Comparison of ENCODE assay signal across 1 cellular context in the genomic region with DNA sequence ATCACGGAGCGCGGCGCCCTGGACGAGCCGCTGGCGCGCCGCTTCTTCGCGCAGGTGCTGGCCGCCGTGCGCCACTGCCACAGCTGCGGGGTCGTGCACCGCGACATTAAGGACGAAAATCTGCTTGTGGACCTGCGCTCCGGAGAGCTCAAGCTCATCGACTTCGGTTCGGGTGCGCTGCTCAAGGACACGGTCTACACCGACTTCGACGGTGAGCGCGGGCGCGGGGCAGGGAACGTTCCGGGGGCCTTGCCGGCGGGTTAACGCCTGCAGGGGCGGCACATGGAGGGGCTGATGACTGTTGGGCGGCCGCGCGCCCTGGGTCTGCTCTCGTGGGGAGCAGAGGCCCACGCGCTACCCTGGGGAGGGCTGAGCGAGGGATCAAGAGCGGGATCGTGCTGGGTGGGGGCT.
TF ChIP-seq lines count a peak whose summit lies in the region.

No MANE protein-coding gene starts in this region.

TF ChIP-seq in HEK293, 187 proteins besides CTCF, POLR2A, EP300 and RAD21 (continued from another document and continues in another):
- TF ChIP-seq, protein P1, sequence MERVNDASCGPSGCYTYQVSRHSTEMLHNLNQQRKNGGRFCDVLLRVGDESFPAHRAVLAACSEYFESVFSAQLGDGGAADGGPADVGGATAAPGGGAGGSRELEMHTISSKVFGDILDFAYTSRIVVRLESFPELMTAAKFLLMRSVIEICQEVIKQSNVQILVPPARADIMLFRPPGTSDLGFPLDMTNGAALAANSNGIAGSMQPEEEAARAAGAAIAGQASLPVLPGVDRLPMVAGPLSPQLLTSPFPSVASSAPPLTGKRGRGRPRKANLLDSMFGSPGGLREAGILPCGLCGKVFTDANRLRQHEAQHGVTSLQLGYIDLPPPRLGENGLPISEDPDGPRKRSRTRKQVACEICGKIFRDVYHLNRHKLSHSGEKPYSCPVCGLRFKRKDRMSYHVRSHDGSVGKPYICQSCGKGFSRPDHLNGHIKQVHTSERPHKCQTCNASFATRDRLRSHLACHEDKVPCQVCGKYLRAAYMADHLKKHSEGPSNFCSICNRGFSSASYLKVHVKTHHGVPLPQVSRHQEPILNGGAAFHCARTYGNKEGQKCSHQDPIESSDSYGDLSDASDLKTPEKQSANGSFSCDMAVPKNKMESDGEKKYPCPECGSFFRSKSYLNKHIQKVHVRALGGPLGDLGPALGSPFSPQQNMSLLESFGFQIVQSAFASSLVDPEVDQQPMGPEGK (tag by site-specific recombination; IDR thresholded peaks at IDR 0.05): peak; percentile 78
- TF ChIP-seq ZFP69B (tag by site-specific recombination; IDR thresholded peaks at IDR 0.05): no peak
- TF ChIP-seq ZNF585B (tag by site-specific recombination; IDR thresholded peaks at IDR 0.05): no peak
- no peak for TF ChIP-seq ZNF239 (tag by site-specific recombination; IDR thresholded peaks at IDR 0.05)
- no peak; the same call in 1 of the 2 replicates for TF ChIP-seq OSR2 (tag by site-specific recombination; IDR thresholded peaks at IDR 0.05)
- TF ChIP-seq, protein P2, sequence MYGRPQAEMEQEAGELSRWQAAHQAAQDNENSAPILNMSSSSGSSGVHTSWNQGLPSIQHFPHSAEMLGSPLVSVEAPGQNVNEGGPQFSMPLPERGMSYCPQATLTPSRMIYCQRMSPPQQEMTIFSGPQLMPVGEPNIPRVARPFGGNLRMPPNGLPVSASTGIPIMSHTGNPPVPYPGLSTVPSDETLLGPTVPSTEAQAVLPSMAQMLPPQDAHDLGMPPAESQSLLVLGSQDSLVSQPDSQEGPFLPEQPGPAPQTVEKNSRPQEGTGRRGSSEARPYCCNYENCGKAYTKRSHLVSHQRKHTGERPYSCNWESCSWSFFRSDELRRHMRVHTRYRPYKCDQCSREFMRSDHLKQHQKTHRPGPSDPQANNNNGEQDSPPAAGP (tag by site-specific recombination; IDR thresholded peaks at IDR 0.05): peak; percentile 67; the same call in 1 of the 2 replicates
- TF ChIP-seq, protein P3, sequence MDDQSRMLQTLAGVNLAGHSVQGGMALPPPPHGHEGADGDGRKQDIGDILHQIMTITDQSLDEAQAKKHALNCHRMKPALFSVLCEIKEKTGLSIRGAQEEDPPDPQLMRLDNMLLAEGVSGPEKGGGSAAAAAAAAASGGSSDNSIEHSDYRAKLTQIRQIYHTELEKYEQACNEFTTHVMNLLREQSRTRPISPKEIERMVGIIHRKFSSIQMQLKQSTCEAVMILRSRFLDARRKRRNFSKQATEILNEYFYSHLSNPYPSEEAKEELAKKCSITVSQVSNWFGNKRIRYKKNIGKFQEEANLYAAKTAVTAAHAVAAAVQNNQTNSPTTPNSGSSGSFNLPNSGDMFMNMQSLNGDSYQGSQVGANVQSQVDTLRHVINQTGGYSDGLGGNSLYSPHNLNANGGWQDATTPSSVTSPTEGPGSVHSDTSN (CRISPR knock-in tag; IDR thresholded peaks at IDR 0.05): peak; percentile 81; the same call in 1 of the 2 replicates
- TF ChIP-seq ZNF600 (tag by site-specific recombination; IDR thresholded peaks at IDR 0.05): peak; percentile 37; the same call in 1 of the 2 replicates
- peak; percentile 49; the same call in 1 of the 2 replicates for TF ChIP-seq ZBTB48 (tag by site-specific recombination; IDR thresholded peaks at IDR 0.05)
- TF ChIP-seq EGR2 (tag by site-specific recombination; IDR thresholded peaks at IDR 0.05; ENCODE audit: low read depth): no peak
- TF ChIP-seq, protein P4, sequence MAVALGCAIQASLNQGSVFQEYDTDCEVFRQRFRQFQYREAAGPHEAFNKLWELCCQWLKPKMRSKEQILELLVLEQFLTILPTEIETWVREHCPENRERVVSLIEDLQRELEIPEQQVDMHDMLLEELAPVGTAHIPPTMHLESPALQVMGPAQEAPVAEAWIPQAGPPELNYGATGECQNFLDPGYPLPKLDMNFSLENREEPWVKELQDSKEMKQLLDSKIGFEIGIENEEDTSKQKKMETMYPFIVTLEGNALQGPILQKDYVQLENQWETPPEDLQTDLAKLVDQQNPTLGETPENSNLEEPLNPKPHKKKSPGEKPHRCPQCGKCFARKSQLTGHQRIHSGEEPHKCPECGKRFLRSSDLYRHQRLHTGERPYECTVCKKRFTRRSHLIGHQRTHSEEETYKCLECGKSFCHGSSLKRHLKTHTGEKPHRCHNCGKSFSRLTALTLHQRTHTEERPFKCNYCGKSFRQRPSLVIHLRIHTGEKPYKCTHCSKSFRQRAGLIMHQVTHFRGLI (tag by site-specific recombination; IDR thresholded peaks at IDR 0.05): no peak
- TF ChIP-seq GLI4 (tag by site-specific recombination; IDR thresholded peaks at IDR 0.05): 0 out of 2 replicates have a peak, but pooled peaks have one; percentile 13
- no peak for TF ChIP-seq SP3 (tag by site-specific recombination; IDR thresholded peaks at IDR 0.05)
- no peak for TF ChIP-seq ZNF132 (tag by site-specific recombination; IDR thresholded peaks at IDR 0.05; ENCODE audit: borderline replicate concordance)
- peak; percentile 94 for TF ChIP-seq ZBTB8A (tag by site-specific recombination; IDR thresholded peaks at IDR 0.05)
- TF ChIP-seq ZNF837 (tag by site-specific recombination; IDR thresholded peaks at IDR 0.05): 0 out of 2 replicates have a peak, but pooled peaks have one; percentile 11
- no peak for TF ChIP-seq ZNF133 (tag by site-specific recombination; IDR thresholded peaks at IDR 0.05)
- TF ChIP-seq ZNF19 (tag by site-specific recombination; IDR thresholded peaks at IDR 0.05; ENCODE audit: low read depth): no peak
- no peak for TF ChIP-seq ZNF292 (tag by site-specific recombination; IDR thresholded peaks at IDR 0.05; ENCODE audit: borderline replicate concordance, low read depth)
- TF ChIP-seq ZNF211 (tag by site-specific recombination; IDR thresholded peaks at IDR 0.05; ENCODE audit: low read depth): no peak
- TF ChIP-seq, protein P5, sequence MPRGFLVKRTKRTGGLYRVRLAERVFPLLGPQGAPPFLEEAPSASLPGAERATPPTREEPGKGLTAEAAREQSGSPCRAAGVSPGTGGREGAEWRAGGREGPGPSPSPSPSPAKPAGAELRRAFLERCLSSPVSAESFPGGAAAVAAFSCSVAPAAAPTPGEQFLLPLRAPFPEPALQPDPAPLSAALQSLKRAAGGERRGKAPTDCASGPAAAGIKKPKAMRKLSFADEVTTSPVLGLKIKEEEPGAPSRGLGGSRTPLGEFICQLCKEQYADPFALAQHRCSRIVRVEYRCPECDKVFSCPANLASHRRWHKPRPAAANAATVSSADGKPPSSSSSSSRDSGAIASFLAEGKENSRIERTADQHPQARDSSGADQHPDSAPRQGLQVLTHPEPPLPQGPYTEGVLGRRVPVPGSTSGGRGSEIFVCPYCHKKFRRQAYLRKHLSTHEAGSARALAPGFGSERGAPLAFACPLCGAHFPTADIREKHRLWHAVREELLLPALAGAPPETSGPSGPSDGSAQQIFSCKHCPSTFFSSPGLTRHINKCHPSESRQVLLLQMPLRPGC (tag by site-specific recombination; IDR thresholded peaks at IDR 0.05): peak; percentile 46; the same call in 1 of the 2 replicates
- no peak for TF ChIP-seq ZNF548 (tag by site-specific recombination; IDR thresholded peaks at IDR 0.05)
- no peak for TF ChIP-seq ZNF571 (tag by site-specific recombination; IDR thresholded peaks at IDR 0.05)
- TF ChIP-seq ZBTB1 (tag by site-specific recombination; IDR thresholded peaks at IDR 0.05): peak; percentile 81; the same call in 1 of the 2 replicates
- no peak for TF ChIP-seq GLI2 (tag by site-specific recombination; IDR thresholded peaks at IDR 0.05; ENCODE audit: borderline replicate concordance, low read depth)
- peak; percentile 43; the same call in 1 of the 2 replicates for TF ChIP-seq KLF7 (tag by site-specific recombination; IDR thresholded peaks at IDR 0.05; ENCODE audit: borderline replicate concordance)
- TF ChIP-seq, protein P6, sequence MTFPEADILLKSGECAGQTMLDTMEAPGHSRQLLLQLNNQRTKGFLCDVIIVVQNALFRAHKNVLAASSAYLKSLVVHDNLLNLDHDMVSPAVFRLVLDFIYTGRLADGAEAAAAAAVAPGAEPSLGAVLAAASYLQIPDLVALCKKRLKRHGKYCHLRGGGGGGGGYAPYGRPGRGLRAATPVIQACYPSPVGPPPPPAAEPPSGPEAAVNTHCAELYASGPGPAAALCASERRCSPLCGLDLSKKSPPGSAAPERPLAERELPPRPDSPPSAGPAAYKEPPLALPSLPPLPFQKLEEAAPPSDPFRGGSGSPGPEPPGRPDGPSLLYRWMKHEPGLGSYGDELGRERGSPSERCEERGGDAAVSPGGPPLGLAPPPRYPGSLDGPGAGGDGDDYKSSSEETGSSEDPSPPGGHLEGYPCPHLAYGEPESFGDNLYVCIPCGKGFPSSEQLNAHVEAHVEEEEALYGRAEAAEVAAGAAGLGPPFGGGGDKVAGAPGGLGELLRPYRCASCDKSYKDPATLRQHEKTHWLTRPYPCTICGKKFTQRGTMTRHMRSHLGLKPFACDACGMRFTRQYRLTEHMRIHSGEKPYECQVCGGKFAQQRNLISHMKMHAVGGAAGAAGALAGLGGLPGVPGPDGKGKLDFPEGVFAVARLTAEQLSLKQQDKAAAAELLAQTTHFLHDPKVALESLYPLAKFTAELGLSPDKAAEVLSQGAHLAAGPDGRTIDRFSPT (tag by site-specific recombination; IDR thresholded peaks at IDR 0.05): peak; percentile 42; the same call in 1 of the 2 replicates
- TF ChIP-seq, protein P7, sequence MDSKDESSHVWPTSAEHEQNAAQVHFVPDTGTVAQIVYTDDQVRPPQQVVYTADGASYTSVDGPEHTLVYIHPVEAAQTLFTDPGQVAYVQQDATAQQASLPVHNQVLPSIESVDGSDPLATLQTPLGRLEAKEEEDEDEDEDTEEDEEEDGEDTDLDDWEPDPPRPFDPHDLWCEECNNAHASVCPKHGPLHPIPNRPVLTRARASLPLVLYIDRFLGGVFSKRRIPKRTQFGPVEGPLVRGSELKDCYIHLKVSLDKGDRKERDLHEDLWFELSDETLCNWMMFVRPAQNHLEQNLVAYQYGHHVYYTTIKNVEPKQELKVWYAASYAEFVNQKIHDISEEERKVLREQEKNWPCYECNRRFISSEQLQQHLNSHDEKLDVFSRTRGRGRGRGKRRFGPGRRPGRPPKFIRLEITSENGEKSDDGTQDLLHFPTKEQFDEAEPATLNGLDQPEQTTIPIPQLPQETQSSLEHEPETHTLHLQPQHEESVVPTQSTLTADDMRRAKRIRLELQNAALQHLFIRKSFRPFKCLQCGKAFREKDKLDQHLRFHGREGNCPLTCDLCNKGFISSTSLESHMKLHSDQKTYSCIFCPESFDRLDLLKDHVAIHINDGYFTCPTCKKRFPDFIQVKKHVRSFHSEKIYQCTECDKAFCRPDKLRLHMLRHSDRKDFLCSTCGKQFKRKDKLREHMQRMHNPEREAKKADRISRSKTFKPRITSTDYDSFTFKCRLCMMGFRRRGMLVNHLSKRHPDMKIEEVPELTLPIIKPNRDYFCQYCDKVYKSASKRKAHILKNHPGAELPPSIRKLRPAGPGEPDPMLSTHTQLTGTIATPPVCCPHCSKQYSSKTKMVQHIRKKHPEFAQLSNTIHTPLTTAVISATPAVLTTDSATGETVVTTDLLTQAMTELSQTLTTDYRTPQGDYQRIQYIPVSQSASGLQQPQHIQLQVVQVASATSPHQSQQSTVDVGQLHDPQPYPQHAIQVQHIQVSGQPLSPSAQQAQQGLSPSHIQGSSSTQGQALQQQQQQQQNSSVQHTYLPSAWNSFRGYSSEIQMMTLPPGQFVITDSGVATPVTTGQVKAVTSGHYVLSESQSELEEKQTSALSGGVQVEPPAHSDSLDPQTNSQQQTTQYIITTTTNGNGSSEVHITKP (tag by site-specific recombination; IDR thresholded peaks at IDR 0.05): no peak
- no peak for TF ChIP-seq ZNF48 (tag by site-specific recombination; IDR thresholded peaks at IDR 0.05)
- no peak for TF ChIP-seq FEZF1 (tag by site-specific recombination; IDR thresholded peaks at IDR 0.05)
- no peak for TF ChIP-seq ZNF114 (tag by site-specific recombination; IDR thresholded peaks at IDR 0.05)
- peak; percentile 56; the same call in 1 of the 2 replicates for TF ChIP-seq KLF1 (tag by site-specific recombination; IDR thresholded peaks at IDR 0.05)
- TF ChIP-seq, protein P8, sequence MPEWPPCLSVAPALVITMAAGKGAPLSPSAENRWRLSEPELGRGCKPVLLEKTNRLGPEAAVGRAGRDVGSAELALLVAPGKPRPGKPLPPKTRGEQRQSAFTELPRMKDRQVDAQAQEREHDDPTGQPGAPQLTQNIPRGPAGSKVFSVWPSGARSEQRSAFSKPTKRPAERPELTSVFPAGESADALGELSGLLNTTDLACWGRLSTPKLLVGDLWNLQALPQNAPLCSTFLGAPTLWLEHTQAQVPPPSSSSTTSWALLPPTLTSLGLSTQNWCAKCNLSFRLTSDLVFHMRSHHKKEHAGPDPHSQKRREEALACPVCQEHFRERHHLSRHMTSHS (tag by site-specific recombination; IDR thresholded peaks at IDR 0.05): no peak
- TF ChIP-seq ZNF670 (tag by site-specific recombination; IDR thresholded peaks at IDR 0.05; ENCODE audit: low read depth): no peak
- TF ChIP-seq ZFP37 (tag by site-specific recombination; IDR thresholded peaks at IDR 0.05): 0 out of 2 replicates have a peak, but pooled peaks have one; percentile 39
- TF ChIP-seq ZBTB7A (tag by site-specific recombination; IDR thresholded peaks at IDR 0.05; ENCODE audit: low read depth): peak; percentile 91; the same call in 1 of the 2 replicates
- TF ChIP-seq ZNF2 (tag by site-specific recombination; IDR thresholded peaks at IDR 0.05): peak; percentile 48; the same call in 1 of the 2 replicates
- 0 out of 2 replicates have a peak, but pooled peaks have one; percentile 13 for TF ChIP-seq ZBTB17 (tag by site-specific recombination; IDR thresholded peaks at IDR 0.05)
- TF ChIP-seq ZEB2 (tag by site-specific recombination; IDR thresholded peaks at IDR 0.05): peak; percentile 86
- no peak for TF ChIP-seq ZNF350 (tag by site-specific recombination; IDR thresholded peaks at IDR 0.05)
- 0 out of 2 replicates have a peak, but pooled peaks have one; percentile 8 for TF ChIP-seq ZSCAN16 (tag by site-specific recombination; IDR thresholded peaks at IDR 0.05)
- TF ChIP-seq YY2 (tag by site-specific recombination; IDR thresholded peaks at IDR 0.05): 0 out of 2 replicates have a peak, but pooled peaks have one; percentile 50
- peak; percentile 81 for TF ChIP-seq BCL11A (tag by site-specific recombination; IDR thresholded peaks at IDR 0.05; ENCODE audit: low read depth)
- no peak for TF ChIP-seq ZNF621 (tag by site-specific recombination; IDR thresholded peaks at IDR 0.05)
- no peak for TF ChIP-seq ZNF174 (tag by site-specific recombination; IDR thresholded peaks at IDR 0.05)
- 0 out of 2 replicates have a peak, but pooled peaks have one; percentile 22 for TF ChIP-seq ZNF121 (tag by site-specific recombination; IDR thresholded peaks at IDR 0.05)
- TF ChIP-seq ZNF404 (tag by site-specific recombination; IDR thresholded peaks at IDR 0.05): no peak
- peak; percentile 48; the same call in 1 of the 2 replicates for TF ChIP-seq ZNF76 (tag by site-specific recombination; IDR thresholded peaks at IDR 0.05; ENCODE audit: borderline replicate concordance, low read depth)
- no peak for TF ChIP-seq ZNF623 (tag by site-specific recombination; IDR thresholded peaks at IDR 0.05)
- TF ChIP-seq WT1 (tag by site-specific recombination; IDR thresholded peaks at IDR 0.05): peak; percentile 49
- TF ChIP-seq ZNF140 (tag by site-specific recombination; IDR thresholded peaks at IDR 0.05): no peak
